ENCODE assay signal across 8 cellular contexts in genomic region chrX:153411988-153412574, GRCh38. TPM values are rescaled to one million over a fixed set of nuclear protein-coding genes. Genes with fewer than 3 reads are reported as not detected.
DNase-seq lines count a peak whose midpoint lies in the region; ATAC-seq and TF ChIP-seq lines count a peak whose summit lies in the region.

No MANE protein-coding gene starts in this region.

- no peak for TF ChIP-seq CTCF in breast epithelium (IDR thresholded peaks at IDR 0.05)
- TF ChIP-seq CTCF in MCF 10A (IDR thresholded peaks at IDR 0.05; ENCODE audit: unreplicated experiment), result no peak
- TF ChIP-seq CTCF in activated B cell treated with CpG ODN at 0.5 μM for 24 hours (IDR thresholded peaks at IDR 0.05), result no peak
- no peak for TF ChIP-seq CTCF in tibial nerve (IDR thresholded peaks at IDR 0.05)

- WGBS in tibial nerve, 2 donors, result 50 to 67% methylated on average over 8 to 17 of the region's 17 CpGs

- H3K27ac Mint-ChIP-seq in MCF 10A (ENCODE audit: low read depth, unreplicated experiment) (no peak overlapping the region), activated B cell treated with CpG ODN at 0.5 μM for 24 hours (no peak overlapping the region)

- no peak for TF ChIP-seq POLR2A in breast epithelium (IDR thresholded peaks at IDR 0.05)
- TF ChIP-seq POLR2A in tibial nerve (IDR thresholded peaks at IDR 0.05), result no peak

- CTCF ChIA-PET in MCF 10A (lab: Yijun Ruan, JAX), result interaction anchor here (0.9 kb wide), 1 partner anchor 19 kb away, joined by 3 read pairs; no protein-coding TSS in a partner anchor
- CTCF ChIA-PET in activated B cell treated with CpG ODN at 0.5 μM for 24 hours (lab: Charles Lee), result no interaction called here

- H3K4me1 Mint-ChIP-seq in MCF 10A (ENCODE audit: insufficient read depth, unreplicated experiment) (no peaks in the 10 kb centered on the region), activated B cell treated with CpG ODN at 0.5 μM for 24 hours (peaks cover 10% of the 10 kb centered on the region)

- POLR2A ChIA-PET in MCF 10A (lab: Yijun Ruan, JAX) (no interaction called here), activated B cell treated with CpG ODN at 0.5 μM for 24 hours (lab: Charles Lee) (no interaction called here)

- in situ Hi-C loops in ACHN (cut with HindIII; ENCODE audit: low pct_ligation_motif_present, low pct_unique_long_range_greater_than_20kb, low sequenced_read_pairs), result no loop called here

- ATAC-seq in activated B cell treated with CpG ODN at 0.5 μM for 24 hours (ENCODE audit: low read depth) (no peak), left colon (no peak)

- H3K27ac ChIP-seq in breast epithelium (no peak overlapping the region), tibial nerve (no peak overlapping the region)

- intact Hi-C loops in breast epithelium (cut with DNase I; ENCODE audit: low total_unique reads), result no loop called here
- intact Hi-C loops in MCF 10A (cut with micrococcal nuclease), result no loop called here
- intact Hi-C loops in activated B cell treated with CpG ODN at 0.5 μM for 24 hours (cut with micrococcal nuclease), result loop anchor here (5.0 kb wide), 1 partner anchor 75 kb away; no protein-coding TSS in a partner anchor
- intact Hi-C loops in left colon (cut with DNase I, micrococcal nuclease), result no loop called here

- no peak for TF ChIP-seq EP300 in tibial nerve (IDR thresholded peaks at IDR 0.05)

- no TSS peak for BruUV-seq in MCF 10A (replicated peaks; lab: Mats Ljungman, UMichigan)

- H3K27me3 Mint-ChIP-seq in MCF 10A (ENCODE audit: insufficient read depth, unreplicated experiment), result peaks cover 44% of the 10 kb centered on the region
- no peaks in the 10 kb centered on the region for H3K27me3 Mint-ChIP-seq in activated B cell treated with CpG ODN at 0.5 μM for 24 hours

- H3K4me1 ChIP-seq in breast epithelium, result no peaks in the 10 kb centered on the region
- peaks cover 0 to 12% (median 0%) of the 10 kb centered on the region in 4 donors for H3K4me1 ChIP-seq in tibial nerve

- H3K9me3 ChIP-seq in breast epithelium (no peaks in the 10 kb centered on the region), iPS-18c (ENCODE audit: control insufficient read depth, insufficient read depth, low read length) (peaks cover 13% of the 10 kb centered on the region), tibial nerve (no peaks in the 10 kb centered on the region)

- peak overlapping the region; percentile 49 to 69 (median 50) for H3K4me3 ChIP-seq in breast epithelium
- H3K4me3 ChIP-seq in iPS-18c (ENCODE audit: insufficient read depth, low read depth, low read length), result peak overlapping the region; percentile 28; the same call in 1 of the 2 replicates
- H3K4me3 ChIP-seq in tibial nerve, result peak overlapping the region; percentile 34 to 58 (median 49)

- DNase-seq in breast epithelium (ENCODE audit: low spot score in 2 of 2) (no peak), MCF 10A (ENCODE audit: unreplicated experiment) (no peak), activated B cell treated with CpG ODN at 0.5 μM for 24 hours (no peak), tibial nerve (ENCODE audit: low spot score in 2 of 2) (no peak), left colon (no peak), ACHN (no peak), germinal center (ENCODE audit: low spot score) (no peak)

- no peak overlapping the region for H3K4me3 Mint-ChIP-seq in MCF 10A (ENCODE audit: unreplicated experiment)
- peak overlapping the region; percentile 75 for H3K4me3 Mint-ChIP-seq in activated B cell treated with CpG ODN at 0.5 μM for 24 hours

- H3K9me3 Mint-ChIP-seq in MCF 10A (ENCODE audit: unreplicated experiment), result no peaks in the 10 kb centered on the region
- H3K9me3 Mint-ChIP-seq in activated B cell treated with CpG ODN at 0.5 μM for 24 hours, result no peaks in the 10 kb centered on the region

- H3K36me3 ChIP-seq in breast epithelium (no peaks in the 10 kb centered on the region), tibial nerve (no peaks in the 10 kb centered on the region)

- H3K36me3 Mint-ChIP-seq in MCF 10A (ENCODE audit: insufficient read depth, unreplicated experiment) (no peaks in the 10 kb centered on the region), activated B cell treated with CpG ODN at 0.5 μM for 24 hours (ENCODE audit: low read depth) (no peaks in the 10 kb centered on the region)

- H3K27me3 ChIP-seq in breast epithelium (peaks cover 0 to 66% of the 10 kb centered on the region in 2 donors), tibial nerve (no peaks in the 10 kb centered on the region)

RNA-seq across cellular contexts. Expression of gene ZFP92, which starts 0.8 kb away (rescaled TPM):
- total RNA-seq in breast epithelium (1 to 10 TPM in 2 of 3 donors, under 1 TPM in 1; 0.29 to 1.6 (median 1.3) TPM), MCF 10A (2022) (not detected in 2 replicates), activated B cell treated with CpG ODN at 0.5 μM for 24 hours (1.5 and 1.6 TPM in 2 replicates), tibial nerve (1 to 10 TPM in 1 of 4 donors, under 1 TPM in 3; 0.39 to 1.8 (median 0.75) TPM), left colon (under 1 TPM; 0.18 to 0.50 TPM)

RNA-seq across cellular contexts. Expression of gene PNMA6E, which starts 10.9 kb away (rescaled TPM):
- not detected for total RNA-seq in breast epithelium
- not detected in 2 replicates for total RNA-seq in MCF 10A (2022)
- not detected in 2 replicates for total RNA-seq in activated B cell treated with CpG ODN at 0.5 μM for 24 hours
- total RNA-seq in tibial nerve, result not detected
- total RNA-seq in left colon, result not detected

RNA-seq across cellular contexts. Expression of gene TREX2, which starts 33.8 kb away (rescaled TPM):
- total RNA-seq in breast epithelium (1 to 10 TPM; 1.0 to 4.3 (median 1.9) TPM), MCF 10A (2022) (0.49 and 0.75 TPM in 2 replicates), activated B cell treated with CpG ODN at 0.5 μM for 24 hours (1.9 and 3.2 TPM in 2 replicates), tibial nerve (1 to 10 TPM; 1.5 to 4.4 (median 3.3) TPM), left colon (under 1 TPM; 0.42 to 0.73 TPM)

RNA-seq across cellular contexts. Expression of gene HAUS7, which starts 58.3 kb away (rescaled TPM):
- 10 to 100 TPM; 19.0 to 26.2 (median 21.9) TPM for total RNA-seq in breast epithelium
- 13.0 and 19.4 TPM in 2 replicates for total RNA-seq in MCF 10A (2022)
- total RNA-seq in activated B cell treated with CpG ODN at 0.5 μM for 24 hours, result 39.2 and 42.7 TPM in 2 replicates
- 10 to 100 TPM; 27.8 to 79.8 (median 30.6) TPM for total RNA-seq in tibial nerve
- total RNA-seq in left colon, result 10 to 100 TPM; 13.0 to 19.0 TPM
